22 cellular contexts compared by ENCODE assay signal in genomic region chr22:18971321-18971751, GRCh38. TPM values are rescaled to one million over a fixed set of nuclear protein-coding genes. Genes with fewer than 3 reads are reported as not detected.
DNase-seq lines count a peak whose midpoint lies in the region; ATAC-seq and TF ChIP-seq lines count a peak whose summit lies in the region.
"Had no signal": no experiment of that assay in that cellular context is flagged by ENCODE, and none has a peak within 500 bp of the region (broad histone marks: within the 10 kb centered on the region; RNA-seq: fewer than 3 reads in every experiment).

No MANE protein-coding gene starts in this region.

- H3K27ac Mint-ChIP-seq in activated naive CD8-positive, alpha-beta T cell treated with anti-CD3 and anti-CD28 coated beads, Interleukin-2, amount 50 U/mL, for 24 hours: no peak overlapping the region
- no peak overlapping the region for H3K27ac Mint-ChIP-seq in type B pancreatic cell
- H3K27ac Mint-ChIP-seq: natural killer cell had no signal

- H3K27ac ChIP-seq in left ventricle myocardium inferior (replicated peaks) (no peak overlapping the region), right cardiac atrium (ENCODE audit: low read length) (no peak overlapping the region)
- H3K27ac ChIP-seq: heart left ventricle, transverse colon had no signal

- no peaks in the 10 kb centered on the region for H3K36me3 Mint-ChIP-seq in activated naive CD8-positive, alpha-beta T cell treated with anti-CD3 and anti-CD28 coated beads, Interleukin-2, amount 50 U/mL, for 24 hours (ENCODE audit: low read depth)
- no peaks in the 10 kb centered on the region for H3K36me3 Mint-ChIP-seq in type B pancreatic cell
- H3K36me3 Mint-ChIP-seq: natural killer cell had no signal

- intact Hi-C loops in left ventricle myocardium inferior (cut with micrococcal nuclease): no loop called here
- intact Hi-C loops in right cardiac atrium (cut with DNase I): no loop called here
- intact Hi-C loops in left colon (cut with DNase I, micrococcal nuclease): no loop called here

- DNase-seq in left ventricle myocardium inferior: no peak
- no peak for DNase-seq in right cardiac atrium
- no peak for DNase-seq in activated naive CD8-positive, alpha-beta T cell treated with anti-CD3 and anti-CD28 coated beads, Interleukin-2, amount 50 U/mL, for 24 hours
- no peak for DNase-seq in type B pancreatic cell (ENCODE audit: extremely low spot score, unreplicated experiment)
- no peak for DNase-seq in left colon
- DNase-seq in central memory CD4-positive, alpha-beta T cell: no peak
- no peak for DNase-seq in activated effector memory CD4-positive, alpha-beta T cell treated with anti-CD3 and anti-CD28 coated beads, Interleukin-2, amount 50 U/mL, for 16 hours
- DNase-seq: activated CD4-positive, CD25-positive, alpha-beta regulatory T cell treated with anti-CD3 and anti-CD28 coated beads, Interleukin-2, amount 50 U/mL, for 72 hours; activated T-cell treated with anti-CD3 and anti-CD28 coated beads for 4 hours; amniotic stem cell; cortex of kidney; GF-D8; MM.1S; natural killer cell; NCI-H2029 treated with DMSO at 0.1 percent for 48 hours; RPMI8226; stimulated activated CD8-positive, alpha-beta memory T cell treated with anti-CD3 and anti-CD28 coated beads, Interleukin-4, amount 100 ng/mL, for 48 hours; T-helper 1 cell; transverse colon had no signal

- H3K9me3 ChIP-seq in left ventricle myocardium inferior (replicated peaks) (no peaks in the 10 kb centered on the region), right cardiac atrium (ENCODE audit: control insufficient read depth, low read length) (no peaks in the 10 kb centered on the region), iPS-18c (ENCODE audit: control insufficient read depth, insufficient read depth, low read length) (no peaks in the 10 kb centered on the region)
- H3K9me3 ChIP-seq: heart left ventricle, transverse colon had no signal

- TF ChIP-seq CTCF in left ventricle myocardium inferior (IDR thresholded peaks at IDR 0.05; ENCODE audit: borderline replicate concordance): no peak
- no peak for TF ChIP-seq CTCF in type B pancreatic cell (conservative IDR thresholded peaks at IDR 0.05)

- no peak for ATAC-seq in right cardiac atrium
- ATAC-seq in activated naive CD8-positive, alpha-beta T cell treated with anti-CD3 and anti-CD28 coated beads, Interleukin-2, amount 50 U/mL, for 24 hours: no peak
- no peak for ATAC-seq in left colon
- ATAC-seq: heart left ventricle, sciatic nerve had no signal

- WGBS in right cardiac atrium: 63% methylated on average over 19 of the region's 19 CpGs

- peaks cover 12% of the 10 kb centered on the region for H3K4me1 Mint-ChIP-seq in activated naive CD8-positive, alpha-beta T cell treated with anti-CD3 and anti-CD28 coated beads, Interleukin-2, amount 50 U/mL, for 24 hours
- H3K4me1 Mint-ChIP-seq in type B pancreatic cell (ENCODE audit: unreplicated experiment): no peaks in the 10 kb centered on the region
- H3K4me1 Mint-ChIP-seq: natural killer cell had no signal

- H3K36me3 ChIP-seq in left ventricle myocardium inferior: no peaks in the 10 kb centered on the region
- H3K36me3 ChIP-seq: heart left ventricle, transverse colon had no signal

- peaks cover 7% of the 10 kb centered on the region for H3K4me1 ChIP-seq in left ventricle myocardium inferior
- H3K4me1 ChIP-seq in right cardiac atrium (ENCODE audit: control insufficient read depth, insufficient read depth, low read length): no peaks in the 10 kb centered on the region

- H3K4me3 Mint-ChIP-seq in activated naive CD8-positive, alpha-beta T cell treated with anti-CD3 and anti-CD28 coated beads, Interleukin-2, amount 50 U/mL, for 24 hours: peak overlapping the region; percentile 40
- peak overlapping the region; percentile 84 for H3K4me3 Mint-ChIP-seq in type B pancreatic cell

- H3K4me3 ChIP-seq in left ventricle myocardium inferior (peak overlapping the region; percentile 68), right cardiac atrium (ENCODE audit: low read length) (no peak overlapping the region), iPS-18c (ENCODE audit: insufficient read depth, low read depth, low read length) (peak overlapping the region; percentile 84)

- H3K9me3 Mint-ChIP-seq in activated naive CD8-positive, alpha-beta T cell treated with anti-CD3 and anti-CD28 coated beads, Interleukin-2, amount 50 U/mL, for 24 hours: no peaks in the 10 kb centered on the region
- H3K9me3 Mint-ChIP-seq in type B pancreatic cell: no peaks in the 10 kb centered on the region
- H3K9me3 Mint-ChIP-seq: natural killer cell had no signal

- H3K27me3 Mint-ChIP-seq in activated naive CD8-positive, alpha-beta T cell treated with anti-CD3 and anti-CD28 coated beads, Interleukin-2, amount 50 U/mL, for 24 hours: peaks cover 12% of the 10 kb centered on the region
- no peaks in the 10 kb centered on the region for H3K27me3 Mint-ChIP-seq in type B pancreatic cell

- H3K27me3 ChIP-seq in left ventricle myocardium inferior (ENCODE audit: low read depth) (peaks cover 58% of the 10 kb centered on the region), right cardiac atrium (ENCODE audit: control insufficient read depth, insufficient read depth) (no peaks in the 10 kb centered on the region)

RNA-seq across cellular contexts. Expression of gene PRODH, which starts 35.2 kb away (rescaled TPM):
- total RNA-seq in left ventricle myocardium inferior (13.3 TPM), right cardiac atrium (1 to 10 TPM in 3 of 4 donors, under 1 TPM in 1; 0.75 to 9.7 (median 3.7) TPM), type B pancreatic cell (ENCODE audit: low replicate concordance) (16.1 and 19.0 TPM in 2 replicates), left colon (10 to 100 TPM; 10.2 to 15.5 TPM)
- polyA plus RNA-seq in right cardiac atrium: 2.8 TPM
- total RNA-seq: natural killer cell had no signal
